Comparison of ENCODE assay signal across 10 cellular contexts in the genomic region with DNA sequence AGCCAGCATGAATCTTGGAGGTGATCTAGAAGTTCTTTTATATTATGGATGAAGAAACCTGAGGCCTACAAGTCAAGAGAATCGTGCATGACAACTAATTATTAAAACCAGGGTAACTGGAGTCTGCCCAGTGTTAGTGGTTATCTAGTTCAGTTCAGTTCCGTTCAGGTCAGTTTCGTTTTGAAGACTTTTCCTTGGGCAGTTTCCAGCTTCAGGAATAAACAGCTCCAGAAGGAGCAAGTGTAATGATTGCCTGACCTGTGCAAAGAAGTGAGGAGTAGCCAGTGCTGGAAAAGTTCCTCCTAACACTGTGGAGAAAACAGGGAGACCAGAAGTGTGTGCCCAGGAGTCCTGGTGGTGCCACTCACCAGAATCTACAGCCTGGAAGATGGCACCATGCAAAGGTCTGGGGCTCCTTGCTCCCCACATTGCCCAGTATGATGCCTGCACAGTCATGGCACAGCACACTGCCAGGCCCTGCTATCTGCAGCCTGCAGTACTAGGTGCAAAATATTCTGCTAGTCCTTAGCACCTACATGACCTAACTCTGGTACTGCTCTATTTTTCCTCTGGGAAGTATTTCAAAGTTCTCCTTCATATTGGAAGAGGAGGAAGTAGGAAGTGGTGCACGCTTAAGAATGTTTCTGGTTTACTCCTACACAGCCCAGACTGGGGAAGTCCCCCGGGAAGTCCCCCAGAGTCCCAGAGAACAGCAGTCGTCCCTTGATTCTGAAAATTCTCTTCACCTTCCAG.
DNase-seq lines count a peak whose midpoint lies in the region; ATAC-seq and TF ChIP-seq lines count a peak whose summit lies in the region.
"Had no signal": no experiment of that assay in that cellular context is flagged by ENCODE, and none has a peak within 500 bp of the region (broad histone marks: within the 10 kb centered on the region; RNA-seq: fewer than 3 reads in every experiment).

No MANE protein-coding gene starts in this region.

- H3K36me3 Mint-ChIP-seq in activated T-cell treated with anti-CD3 and anti-CD28 coated beads, Interleukin-2, amount 50 U/mL, for 4 hours (ENCODE audit: insufficient read depth) = no peaks in the 10 kb centered on the region
- H3K36me3 Mint-ChIP-seq in naive thymus-derived CD4-positive, alpha-beta T cell = no peaks in the 10 kb centered on the region
- H3K36me3 Mint-ChIP-seq in type B pancreatic cell = peaks cover 4% of the 10 kb centered on the region

- H3K9me3 Mint-ChIP-seq in activated T-cell treated with anti-CD3 and anti-CD28 coated beads, Interleukin-2, amount 50 U/mL, for 4 hours = no peaks in the 10 kb centered on the region
- peaks cover 0 to 3% (median 0%) of the 10 kb centered on the region in 11 donors for H3K9me3 Mint-ChIP-seq in naive thymus-derived CD4-positive, alpha-beta T cell
- H3K9me3 Mint-ChIP-seq in type B pancreatic cell = peaks cover 4% of the 10 kb centered on the region

- no peak overlapping the region for H3K27ac ChIP-seq in naive thymus-derived CD4-positive, alpha-beta T cell (ENCODE audit: low read depth, low read length)
- no peak overlapping the region for H3K27ac ChIP-seq in neuronal stem cell (replicated peaks; ENCODE audit: low read length)
- H3K27ac ChIP-seq: brain microvascular endothelial cell had no signal

- peak; percentile 15 for DNase-seq in activated T-cell treated with anti-CD3 and anti-CD28 coated beads, Interleukin-2, amount 50 U/mL, for 4 hours
- peak in 1 of 9 donors; percentile 53 for DNase-seq in naive thymus-derived CD4-positive, alpha-beta T cell
- no peak for DNase-seq in iPS-NIHi7 (ENCODE audit: extremely low spot score)
- no peak for DNase-seq in NCI-H748 (lab: John Stamatoyannopoulos, UW; ENCODE audit: unreplicated experiment)
- DNase-seq in type B pancreatic cell (ENCODE audit: extremely low spot score, unreplicated experiment) = no peak
- DNase-seq in neuronal stem cell (ENCODE audit: low spot score) = no peak
- DNase-seq: brain microvascular endothelial cell, left cardiac atrium had no signal

- H2BK5ac ChIP-seq in neuronal stem cell (ENCODE audit: low read length) = no peak overlapping the region

- no peak overlapping the region for H3K18ac ChIP-seq in neuronal stem cell (ENCODE audit: low read length)

- intact Hi-C loops in naive thymus-derived CD4-positive, alpha-beta T cell (cut with micrococcal nuclease) = loop anchor here in 1 of 2 donors (10.0 kb wide), 1 partner anchor 138 kb away; a partner anchor contains a TSS

- ATAC-seq in GM18511 (IDR thresholded peaks at IDR 0.05; ENCODE audit: unreplicated experiment) (peak; percentile 70), HG02571 (IDR thresholded peaks at IDR 0.05; ENCODE audit: unreplicated experiment) (peak; percentile 81)
- ATAC-seq in activated T-cell treated with anti-CD3 and anti-CD28 coated beads, Interleukin-2, amount 50 U/mL, for 4 hours = peak; percentile 73 to 79
- peak; percentile 32 for ATAC-seq in naive thymus-derived CD4-positive, alpha-beta T cell

- no peaks in the 10 kb centered on the region for H3K36me3 ChIP-seq in naive thymus-derived CD4-positive, alpha-beta T cell (ENCODE audit: control insufficient read depth in 2 of 3, insufficient read depth in 3 of 3, low read length in 3 of 3)
- H3K36me3 ChIP-seq in neuronal stem cell (replicated peaks in 1 of 2; ENCODE audit: control insufficient read depth in 2 of 2, insufficient read depth in 2 of 2, low read length in 2 of 2) = no peaks in the 10 kb centered on the region
- H3K36me3 ChIP-seq: brain microvascular endothelial cell had no signal

- no peak overlapping the region for H2AFZ ChIP-seq in neuronal stem cell (ENCODE audit: low read length)

- peak overlapping the region; percentile 9 for H3K4me3 Mint-ChIP-seq in activated T-cell treated with anti-CD3 and anti-CD28 coated beads, Interleukin-2, amount 50 U/mL, for 4 hours
- H3K4me3 Mint-ChIP-seq in naive thymus-derived CD4-positive, alpha-beta T cell = peak overlapping the region in 1 of 10 donors; percentile 63
- no peak overlapping the region for H3K4me3 Mint-ChIP-seq in type B pancreatic cell

- peaks cover 8% of the 10 kb centered on the region for H3K27me3 Mint-ChIP-seq in activated T-cell treated with anti-CD3 and anti-CD28 coated beads, Interleukin-2, amount 50 U/mL, for 4 hours (ENCODE audit: low read depth)
- H3K27me3 Mint-ChIP-seq in naive thymus-derived CD4-positive, alpha-beta T cell = peaks cover 4 to 25% (median 19%) of the 10 kb centered on the region in 5 donors
- peaks cover 26% of the 10 kb centered on the region for H3K27me3 Mint-ChIP-seq in type B pancreatic cell

- TF ChIP-seq CTCF in type B pancreatic cell (conservative IDR thresholded peaks at IDR 0.05) = no peak

- H3K4me1 ChIP-seq in naive thymus-derived CD4-positive, alpha-beta T cell (ENCODE audit: control insufficient read depth in 2 of 2, insufficient read depth in 2 of 2, low read length in 2 of 2) = no peaks in the 10 kb centered on the region
- H3K4me1 ChIP-seq in neuronal stem cell (ENCODE audit: control insufficient read depth in 2 of 2, insufficient read depth in 1 of 2, low read depth in 1 of 2, low read length in 2 of 2) = peaks cover 0 to 2% of the 10 kb centered on the region in 2 donors

- peaks cover 13% of the 10 kb centered on the region for H3K4me1 Mint-ChIP-seq in activated T-cell treated with anti-CD3 and anti-CD28 coated beads, Interleukin-2, amount 50 U/mL, for 4 hours (ENCODE audit: low read depth)
- H3K4me1 Mint-ChIP-seq in naive thymus-derived CD4-positive, alpha-beta T cell = peaks cover 0 to 32% (median 11%) of the 10 kb centered on the region in 7 donors
- peaks cover 19% of the 10 kb centered on the region for H3K4me1 Mint-ChIP-seq in type B pancreatic cell (ENCODE audit: unreplicated experiment)

- no peaks in the 10 kb centered on the region for H3K27me3 ChIP-seq in naive thymus-derived CD4-positive, alpha-beta T cell (ENCODE audit: control insufficient read depth in 2 of 2, insufficient read depth in 2 of 2, low read length in 2 of 2)
- H3K27me3 ChIP-seq in neuronal stem cell (ENCODE audit: control insufficient read depth in 3 of 3, insufficient read depth in 3 of 3, low read depth in 1 of 3, low read length in 3 of 3) = peaks cover 0 to 37% (median 5%) of the 10 kb centered on the region in 3 experiments
- H3K27me3 ChIP-seq: brain microvascular endothelial cell had no signal

- H4K91ac ChIP-seq in neuronal stem cell (ENCODE audit: low read depth, low read length, poor library complexity) = no peak overlapping the region

- H3K14ac ChIP-seq in neuronal stem cell (ENCODE audit: low read length) = no peak overlapping the region

- no peak overlapping the region for H3K9ac ChIP-seq in neuronal stem cell (ENCODE audit: low read depth, low read length, poor library complexity)

- no peaks in the 10 kb centered on the region for H3K79me1 ChIP-seq in neuronal stem cell (ENCODE audit: low read depth, low read length)

- WGBS in neuronal stem cell (ENCODE audit: extremely low coverage in 2 of 2, insufficient read length in 2 of 2, insufficient replicate concordance in 1 of 2), 2 donors = no CpG with 5 or more reads among the region's 6 CpGs

- no peak overlapping the region for H2BK12ac ChIP-seq in neuronal stem cell (ENCODE audit: low read length)

- no peak overlapping the region for H2BK15ac ChIP-seq in neuronal stem cell (ENCODE audit: low read length)

- no peak overlapping the region for H3K4me3 ChIP-seq in naive thymus-derived CD4-positive, alpha-beta T cell (ENCODE audit: low read length)
- H3K4me3 ChIP-seq in neuronal stem cell (ENCODE audit: low read length in 2 of 2) = no peak overlapping the region

- H2AK5ac ChIP-seq in neuronal stem cell (ENCODE audit: low read depth, low read length) = no peak overlapping the region

- H2BK120ac ChIP-seq in neuronal stem cell (ENCODE audit: low read depth, low read length) = no peak overlapping the region

- H3K4ac ChIP-seq in neuronal stem cell (ENCODE audit: low read length) = no peak overlapping the region

- POLR2A ChIA-PET in naive thymus-derived CD4-positive, alpha-beta T cell (lab: Charles Lee) = no interaction called here

- no peak overlapping the region for H3K23ac ChIP-seq in neuronal stem cell (ENCODE audit: low read depth, low read length, poor library complexity)

- H3K4me2 ChIP-seq in neuronal stem cell (ENCODE audit: insufficient read depth, low read length, poor library complexity, severe bottlenecking) = no peak overlapping the region

- H4K8ac ChIP-seq in neuronal stem cell (ENCODE audit: low read depth, low read length) = no peak overlapping the region

- H3K27ac Mint-ChIP-seq in naive thymus-derived CD4-positive, alpha-beta T cell = peak overlapping the region in 1 of 9 donors; percentile 58
- H3K27ac Mint-ChIP-seq in type B pancreatic cell = no peak overlapping the region

- no peaks in the 10 kb centered on the region for H3K9me3 ChIP-seq in naive thymus-derived CD4-positive, alpha-beta T cell (ENCODE audit: control insufficient read depth in 2 of 3, low read length in 3 of 3)
- peaks cover 0 to 5% of the 10 kb centered on the region in 2 donors for H3K9me3 ChIP-seq in neuronal stem cell (replicated peaks in 1 of 2; ENCODE audit: control insufficient read depth in 2 of 2, insufficient read depth in 1 of 2, low read depth in 1 of 2, low read length in 2 of 2)

- CTCF ChIA-PET in naive thymus-derived CD4-positive, alpha-beta T cell (lab: Charles Lee) = interaction anchor here (0.6 kb wide), 1 partner anchor 342 kb away, joined by 3 read pairs; no protein-coding TSS in a partner anchor
